In genomic region chr17:82043507-82043906, GRCh38 we compare ENCODE assay signal across 14 cellular contexts. TPM values are rescaled to one million over a fixed set of nuclear protein-coding genes. Genes with fewer than 3 reads are reported as not detected.
DNase-seq lines count a peak whose midpoint lies in the region; ATAC-seq and TF ChIP-seq lines count a peak whose summit lies in the region.
"Had no signal": no experiment of that assay in that cellular context is flagged by ENCODE, and none has a peak within 500 bp of the region (broad histone marks: within the 10 kb centered on the region; RNA-seq: fewer than 3 reads in every experiment).

No MANE protein-coding gene starts in this region.

- no peaks in the 10 kb centered on the region for H3K27me3 Mint-ChIP-seq in stimulated activated naive CD8-positive, alpha-beta T cell treated with anti-CD3 and anti-CD28 coated beads, Interleukin-15, amount 100 ng/mL, for 72 hours
- H3K27me3 Mint-ChIP-seq in WTC11 (ENCODE audit: low read depth), result peaks cover 6% of the 10 kb centered on the region; the same call in 1 of the 2 replicates
- H3K27me3 Mint-ChIP-seq: CD8-positive, alpha-beta memory T cell had no signal

- H3K4me1 ChIP-seq in mesendoderm (ENCODE audit: control insufficient read depth, low read depth, low read length) (no peaks in the 10 kb centered on the region), breast epithelium (no peaks in the 10 kb centered on the region)
- H3K4me1 ChIP-seq: BLaER1, Caco-2 had no signal

- H3K36me3 Mint-ChIP-seq in WTC11, result peaks cover 10% of the 10 kb centered on the region

- no peak overlapping the region for H2BK5ac ChIP-seq in mesendoderm (ENCODE audit: low read length)

- H3K27me3 ChIP-seq in mesendoderm (ENCODE audit: insufficient read depth, low read length, poor library complexity) (no peaks in the 10 kb centered on the region), breast epithelium (no peaks in the 10 kb centered on the region)
- H3K27me3 ChIP-seq: BLaER1 had no signal

- ATAC-seq in stimulated activated naive CD8-positive, alpha-beta T cell treated with anti-CD3 and anti-CD28 coated beads, Interleukin-15, amount 100 ng/mL, for 72 hours, result peak; percentile 15
- ATAC-seq in stimulated activated naive CD8-positive, alpha-beta T cell treated with anti-CD3 and anti-CD28 coated beads, Interleukin-15, Interleukin-2, amounts not matched to agents 100 U/mL and 50 U/mL, for 24 hours, result no peak
- ATAC-seq in WTC11 (peak; percentile 69), HG02571 (IDR thresholded peaks at IDR 0.05; ENCODE audit: unreplicated experiment) (no peak)

- H2BK120ac ChIP-seq in mesendoderm (ENCODE audit: low read depth, low read length), result no peak overlapping the region

- TF ChIP-seq CTCF in WTC11 (IDR thresholded peaks at IDR 0.05) (no peak), breast epithelium (IDR thresholded peaks at IDR 0.05) (no peak)

- H3K9me3 ChIP-seq in breast epithelium, result no peaks in the 10 kb centered on the region
- H3K9me3 ChIP-seq: BLaER1, Caco-2 had no signal

- POLR2A ChIA-PET in WTC11 (lab: Charles Lee), result no interaction called here

- H4K5ac ChIP-seq in mesendoderm (ENCODE audit: low read length), result no peak overlapping the region

- no peak overlapping the region for H3K23ac ChIP-seq in mesendoderm (ENCODE audit: low read length)

- H3K18ac ChIP-seq in mesendoderm (ENCODE audit: low read length), result no peak overlapping the region

- no peak overlapping the region for H3K4me3 Mint-ChIP-seq in stimulated activated naive CD8-positive, alpha-beta T cell treated with anti-CD3 and anti-CD28 coated beads, Interleukin-15, amount 100 ng/mL, for 72 hours
- H3K4me3 Mint-ChIP-seq in WTC11, result no peak overlapping the region
- H3K4me3 Mint-ChIP-seq: HFFc6 had no signal

- peaks cover 10% of the 10 kb centered on the region for H3K4me1 Mint-ChIP-seq in stimulated activated naive CD8-positive, alpha-beta T cell treated with anti-CD3 and anti-CD28 coated beads, Interleukin-15, amount 100 ng/mL, for 72 hours
- H3K4me1 Mint-ChIP-seq in WTC11, result peaks cover 27% of the 10 kb centered on the region

- no peak for TF ChIP-seq POLR2A in breast epithelium (IDR thresholded peaks at IDR 0.05)

- WGBS in mesendoderm (ENCODE audit: extremely low coverage, insufficient coverage, low lambda C conversion rate), result no CpG with 5 or more reads among the region's 16 CpGs

- no peak for DNase-seq in stimulated activated naive CD8-positive, alpha-beta T cell treated with anti-CD3 and anti-CD28 coated beads, Interleukin-15, amount 100 ng/mL, for 72 hours
- no peak for DNase-seq in stimulated activated naive CD8-positive, alpha-beta T cell treated with anti-CD3 and anti-CD28 coated beads, Interleukin-15, Interleukin-2, amounts not matched to agents 100 U/mL and 50 U/mL, for 24 hours
- DNase-seq in WTC11 (ENCODE audit: low spot score), result no peak
- DNase-seq in mesendoderm, result peak; percentile 31
- no peak for DNase-seq in DMS53 treated with DMSO at 0.1 percent for 48 hours (lab: John Stamatoyannopoulos, UW; ENCODE audit: unreplicated experiment)
- DNase-seq in breast epithelium (ENCODE audit: low spot score in 2 of 2), result no peak
- DNase-seq: 8988T; AML-193; Caco-2; CD8-positive, alpha-beta memory T cell; GF-D8; HFFc6 had no signal

- H3K9ac ChIP-seq in mesendoderm (ENCODE audit: low read length), result no peak overlapping the region
- H3K9ac ChIP-seq: BLaER1 had no signal

- CTCF ChIA-PET in WTC11 (lab: Charles Lee), result interaction anchor here (0.6 to 2.9 kb wide), 8 partner anchors 13 to 111 kb away, joined by 3 to 25 read pairs (median 4); partner anchors contain the start of genes CENPX, LRRC45 and RAC3

- no peak overlapping the region for H3K27ac Mint-ChIP-seq in stimulated activated naive CD8-positive, alpha-beta T cell treated with anti-CD3 and anti-CD28 coated beads, Interleukin-15, amount 100 ng/mL, for 72 hours
- H3K27ac Mint-ChIP-seq in WTC11, result no peak overlapping the region
- H3K27ac Mint-ChIP-seq: CD8-positive, alpha-beta memory T cell; HFFc6 had no signal

- H3K4me2 ChIP-seq in mesendoderm (ENCODE audit: low read length), result no peak overlapping the region
- H3K4me2 ChIP-seq: BLaER1 had no signal

- H3K79me1 ChIP-seq in mesendoderm (ENCODE audit: low read length), result no peaks in the 10 kb centered on the region

- H3K36me3 ChIP-seq in mesendoderm (ENCODE audit: control insufficient read depth, insufficient read depth, low read length) (peaks cover 2% of the 10 kb centered on the region), breast epithelium (no peaks in the 10 kb centered on the region)

- intact Hi-C loops in breast epithelium (cut with DNase I; ENCODE audit: low total_unique reads), result no loop called here

- H3K79me2 ChIP-seq in mesendoderm (ENCODE audit: control insufficient read depth, insufficient read depth, low read length), result no peaks in the 10 kb centered on the region

- H3K27ac ChIP-seq in mesendoderm (ENCODE audit: low read depth, low read length), result no peak overlapping the region
- no peak overlapping the region for H3K27ac ChIP-seq in breast epithelium
- H3K27ac ChIP-seq: BLaER1 had no signal

- no peak overlapping the region for H4K8ac ChIP-seq in mesendoderm (ENCODE audit: low read depth, low read length)

- H3K4ac ChIP-seq in mesendoderm (ENCODE audit: low read depth, low read length), result no peak overlapping the region

- H3K4me3 ChIP-seq in mesendoderm (ENCODE audit: low read length), result no peak overlapping the region
- no peak overlapping the region for H3K4me3 ChIP-seq in breast epithelium
- H3K4me3 ChIP-seq: BLaER1 had no signal

- no peaks in the 10 kb centered on the region for H3K9me3 Mint-ChIP-seq in stimulated activated naive CD8-positive, alpha-beta T cell treated with anti-CD3 and anti-CD28 coated beads, Interleukin-15, amount 100 ng/mL, for 72 hours
- no peaks in the 10 kb centered on the region for H3K9me3 Mint-ChIP-seq in WTC11
- H3K9me3 Mint-ChIP-seq: CD8-positive, alpha-beta memory T cell; HFFc6 had no signal

- no peak overlapping the region for H2BK15ac ChIP-seq in mesendoderm (replicated peaks; ENCODE audit: low read depth)

- no peak overlapping the region for H3K56ac ChIP-seq in mesendoderm (ENCODE audit: low read length)

- H2AK5ac ChIP-seq in mesendoderm (ENCODE audit: low read length), result no peak overlapping the region

TF ChIP-seq in WTC11, 78 proteins besides CTCF, POLR2A, EP300 and RAD21:
- TF ChIP-seq ZNF423 (CRISPR knock-in tag; IDR thresholded peaks at IDR 0.05) (peak; percentile 61), ZNF232 (CRISPR knock-in tag; IDR thresholded peaks at IDR 0.05) (no peak), ETV6 (CRISPR knock-in tag; IDR thresholded peaks at IDR 0.05) (no peak)

RNA-seq across cellular contexts. Expression of gene DCXR, which starts 6.0 kb away (rescaled TPM):
- total RNA-seq in WTC11 (2021), result 114 to 130 TPM (median 120 TPM) in 3 replicates
- 34.8 TPM for polyA plus RNA-seq in mesendoderm (2013, experiment 1 of 2)
- 34.4 TPM for polyA plus RNA-seq in mesendoderm (2013, experiment 2 of 2)
- total RNA-seq in breast epithelium, result 100 to 1,000 TPM; 202 to 484 (median 228) TPM

RNA-seq across cellular contexts. Expression of gene RFNG, which starts 8.1 kb away (rescaled TPM):
- 40.9 to 42.3 TPM (median 41.6 TPM) in 3 replicates for total RNA-seq in WTC11 (2021)
- 15.5 TPM for polyA plus RNA-seq in mesendoderm (2013, experiment 1 of 2)
- 14.9 TPM for polyA plus RNA-seq in mesendoderm (2013, experiment 2 of 2)
- 10 to 100 TPM; 30.5 to 49.4 (median 31.8) TPM for total RNA-seq in breast epithelium

RNA-seq across cellular contexts. Expression of gene GPS1, which starts 8.2 kb away (rescaled TPM):
- total RNA-seq in WTC11 (2021) (166 to 181 TPM (median 167 TPM) in 3 replicates), breast epithelium (10 to 100 TPM; 68.8 to 95.4 (median 94.4) TPM)
- polyA plus RNA-seq in mesendoderm (2013, experiment 1 of 2), result 88.2 TPM
- 89.5 TPM for polyA plus RNA-seq in mesendoderm (2013, experiment 2 of 2)

RNA-seq across cellular contexts. Expression of gene RAC3, which starts 12.0 kb away (rescaled TPM):
- total RNA-seq in WTC11 (2021), result 135 to 163 TPM (median 138 TPM) in 3 replicates
- 97.1 TPM for polyA plus RNA-seq in mesendoderm (2013, experiment 1 of 2)
- polyA plus RNA-seq in mesendoderm (2013, experiment 2 of 2), result 102 TPM
- 10 to 100 TPM in 2 of 3 donors, 1 to 10 TPM in 1; 7.6 to 23.0 (median 16.1) TPM for total RNA-seq in breast epithelium
- polyA plus RNA-seq: CD8-positive, alpha-beta memory T cell had no signal

RNA-seq across cellular contexts. Expression of gene LRRC45, which starts 20.4 kb away (rescaled TPM):
- total RNA-seq in WTC11 (2021), result 30.5 to 38.1 TPM (median 32.5 TPM) in 3 replicates
- 8.5 TPM for polyA plus RNA-seq in mesendoderm (2013, experiment 1 of 2)
- 8.7 TPM for polyA plus RNA-seq in mesendoderm (2013, experiment 2 of 2)
- total RNA-seq in breast epithelium, result 10 to 100 TPM in 2 of 3 donors, 1 to 10 TPM in 1; 8.0 to 18.7 (median 14.7) TPM

Comparison
In these comparisons a context has a peak if more than half of its experiments do, and no peak if none do; other contexts are left out.
1. ATAC-seq: peak in stimulated activated naive CD8-positive, alpha-beta T cell treated with anti-CD3 and anti-CD28 coated beads, Interleukin-15, amount 100 ng/mL, for 72 hours (single experiment) and WTC11 (single experiment); none in stimulated activated naive CD8-positive, alpha-beta T cell treated with anti-CD3 and anti-CD28 coated beads, Interleukin-15, Interleukin-2, amounts not matched to agents 100 U/mL and 50 U/mL, for 24 hours (single experiment) and HG02571 (single experiment).